ENCODE assay signal across 8 cellular contexts in genomic region chr7:80136276-80137045, GRCh38. TPM values are rescaled to one million over a fixed set of nuclear protein-coding genes. Genes with fewer than 3 reads are reported as not detected.
DNase-seq lines count a peak whose midpoint lies in the region; ATAC-seq and TF ChIP-seq lines count a peak whose summit lies in the region.

No MANE protein-coding gene starts in this region.

- no peak for ATAC-seq in GM19395 (IDR thresholded peaks at IDR 0.05; ENCODE audit: unreplicated experiment)

- no peaks in the 10 kb centered on the region for H3K27me3 Mint-ChIP-seq in neural crest cell (ENCODE audit: low read depth)

- H3K9me3 ChIP-seq in right atrium auricular region: no peaks in the 10 kb centered on the region
- no peaks in the 10 kb centered on the region for H3K9me3 ChIP-seq in MM.1S (replicated peaks; ENCODE audit: insufficient read depth, low read length)
- no peaks in the 10 kb centered on the region for H3K9me3 ChIP-seq in duodenal mucosa (ENCODE audit: control insufficient read depth in 1 of 2, low read length in 2 of 2)

- TF ChIP-seq CTCF in right atrium auricular region (IDR thresholded peaks at IDR 0.05) (no peak), MM.1S (IDR thresholded peaks at IDR 0.05; ENCODE audit: low read length) (no peak), neural crest cell (conservative IDR thresholded peaks at IDR 0.05) (no peak)

- in situ Hi-C loops in KBM-7 (cut with MboI; ENCODE audit: low pct_unique_long_range_greater_than_20kb, low sequenced_read_pairs): no loop called here

- DNase-seq in right atrium auricular region (ENCODE audit: low spot score): no peak
- DNase-seq in cardiac septum (ENCODE audit: low spot score): no peak
- no peak for DNase-seq in MM.1S
- no peak for DNase-seq in neural crest cell (ENCODE audit: low read depth, low spot score)
- no peak for DNase-seq in H4 (ENCODE audit: low spot score)
- DNase-seq in KBM-7: no peak

- H2AFZ ChIP-seq in MM.1S (ENCODE audit: low read length): no peak overlapping the region

- H3K4me1 ChIP-seq in right atrium auricular region: peaks cover 0 to 16% of the 10 kb centered on the region in 2 donors
- H3K4me1 ChIP-seq in MM.1S (ENCODE audit: low read length): peaks cover 8% of the 10 kb centered on the region
- peaks cover 4 to 20% of the 10 kb centered on the region in 2 donors for H3K4me1 ChIP-seq in duodenal mucosa (ENCODE audit: control insufficient read depth in 1 of 2, insufficient read depth in 2 of 2, low read length in 2 of 2)

- H4K20me1 ChIP-seq in MM.1S (ENCODE audit: insufficient read depth, low read length): no peaks in the 10 kb centered on the region; the same call in none of the 2 replicates

- H3K9me2 ChIP-seq in MM.1S (replicated peaks; ENCODE audit: insufficient read depth, low read length): no peaks in the 10 kb centered on the region

- H3F3A ChIP-seq in MM.1S (ENCODE audit: insufficient read depth, low read length): peaks cover 18% of the 10 kb centered on the region; the same call in 1 of the 2 replicates

- no peaks in the 10 kb centered on the region for H3K9me3 Mint-ChIP-seq in neural crest cell

- no peak overlapping the region for H3K27ac Mint-ChIP-seq in neural crest cell (ENCODE audit: unreplicated experiment)

- H3K9ac ChIP-seq in MM.1S (ENCODE audit: low read length) (peak overlapping the region; percentile 40; the same call in 1 of the 2 replicates), duodenal mucosa (ENCODE audit: low read depth in 1 of 2, low read length in 2 of 2) (peak overlapping the region in 1 of 2 donors; percentile 70)

- H3K4me1 Mint-ChIP-seq in neural crest cell: peaks cover 35% of the 10 kb centered on the region

- H3K36me3 ChIP-seq in right atrium auricular region: no peaks in the 10 kb centered on the region
- H3K36me3 ChIP-seq in MM.1S (replicated peaks; ENCODE audit: insufficient read depth, low read length): no peaks in the 10 kb centered on the region
- no peaks in the 10 kb centered on the region for H3K36me3 ChIP-seq in duodenal mucosa (ENCODE audit: control insufficient read depth in 1 of 2, insufficient read depth in 2 of 2, low read length in 2 of 2)

- H3K4me3 ChIP-seq in right atrium auricular region (peak overlapping the region; percentile 92 to 98), MM.1S (ENCODE audit: low read length) (peak overlapping the region; percentile 77), duodenal mucosa (ENCODE audit: low read depth in 1 of 2, low read length in 2 of 2) (peak overlapping the region; percentile 75 to 96)

- peak overlapping the region; percentile 82 for H3K4me2 ChIP-seq in MM.1S (ENCODE audit: low read depth, low read length)

- no peaks in the 10 kb centered on the region for H3K27me3 ChIP-seq in right atrium auricular region
- no peaks in the 10 kb centered on the region; the same call in 1 of the 2 replicates for H3K27me3 ChIP-seq in MM.1S (replicated peaks; ENCODE audit: insufficient read depth, low read length)
- no peaks in the 10 kb centered on the region for H3K27me3 ChIP-seq in duodenal mucosa (ENCODE audit: control insufficient read depth in 1 of 2, insufficient read depth in 2 of 2, low read length in 2 of 2)

- peaks cover 3% of the 10 kb centered on the region for H3K36me3 Mint-ChIP-seq in neural crest cell (ENCODE audit: low read depth)

- peak overlapping the region; percentile 96 for H3K4me3 Mint-ChIP-seq in neural crest cell

- intact Hi-C loops in cardiac septum (cut with DNase I): loop anchor here (5.0 to 10.0 kb wide), 3 partner anchors 141 to 528 kb away; no protein-coding TSS in a partner anchor

- peaks cover 53% of the 10 kb centered on the region for H3K79me2 ChIP-seq in MM.1S (ENCODE audit: low read length)

- H3K27ac ChIP-seq in right atrium auricular region: no peak overlapping the region
- no peak overlapping the region for H3K27ac ChIP-seq in MM.1S (ENCODE audit: low read length)
- H3K27ac ChIP-seq in duodenal mucosa (ENCODE audit: low read depth, low read length): no peak overlapping the region

RNA-seq across cellular contexts. Expression of gene GNAI1, which starts 1.8 kb away (rescaled TPM):
- total RNA-seq in right atrium auricular region (10 to 100 TPM in 1 of 2 donors, 1 to 10 TPM in 1; 9.2 to 11.5 TPM), cardiac septum (11.3 TPM), neural crest cell (25.2 and 26.7 TPM in 2 replicates)
- total RNA-seq in H4 (2014; rRNA removed; shearing (Covaris generic)): 71.9 and 85.0 TPM in 2 replicates
